In genomic region chr10:121900443-121901174, GRCh38 we compare ENCODE assay signal across 1 cellular context.
TF ChIP-seq lines count a peak whose summit lies in the region.

No MANE protein-coding gene starts in this region.

TF ChIP-seq in HepG2, 621 proteins besides CTCF, POLR2A, EP300 and RAD21 (continued from another document):
- TF ChIP-seq ZNF646 (CRISPR knock-in tag; IDR thresholded peaks at IDR 0.05) (no peak), SAP130 (CRISPR knock-in tag; IDR thresholded peaks at IDR 0.05; ENCODE audit: low read depth) (0 out of 2 replicates have a peak, but pooled peaks have one; percentile 15), STAG1 (CRISPR knock-in tag; IDR thresholded peaks at IDR 0.05) (peak; percentile 71), PBX2 (CRISPR knock-in tag; IDR thresholded peaks at IDR 0.05) (no peak), PRPF4 (IDR thresholded peaks at IDR 0.05; ENCODE audit: low read depth, low read length, poor library complexity, severe bottlenecking) (no peak), FOXJ3 (CRISPR knock-in tag; IDR thresholded peaks at IDR 0.05; ENCODE audit: borderline replicate concordance) (no peak), ZGPAT (CRISPR knock-in tag; IDR thresholded peaks at IDR 0.05) (no peak), ZNF570 (CRISPR knock-in tag; IDR thresholded peaks at IDR 0.05; ENCODE audit: borderline replicate concordance) (no peak), ZNF580 (CRISPR knock-in tag; IDR thresholded peaks at IDR 0.05; ENCODE audit: borderline replicate concordance, low read depth) (no peak), NR2F6 (IDR thresholded peaks at IDR 0.05) (0 out of 2 replicates have a peak, but pooled peaks have one; percentile 1), NR2F6 (CRISPR knock-in tag; IDR thresholded peaks at IDR 0.05) (no peak), PRDM15 (CRISPR knock-in tag; IDR thresholded peaks at IDR 0.05) (no peak), ZNF557 (CRISPR knock-in tag; IDR thresholded peaks at IDR 0.05) (no peak), MBNL3 (CRISPR knock-in tag; conservative IDR thresholded peaks at IDR 0.05) (no peak), ZNF24 (IDR thresholded peaks at IDR 0.05) (no peak), RXRB (CRISPR knock-in tag; IDR thresholded peaks at IDR 0.05; ENCODE audit: borderline replicate concordance) (no peak), ZNF775 (CRISPR knock-in tag; IDR thresholded peaks at IDR 0.05; ENCODE audit: borderline replicate concordance) (no peak), ZNF530 (CRISPR knock-in tag; IDR thresholded peaks at IDR 0.05; ENCODE audit: low read depth) (no peak)
TF ChIP-seq in HepG2: peak in this region for 4.
